In the genomic region with DNA sequence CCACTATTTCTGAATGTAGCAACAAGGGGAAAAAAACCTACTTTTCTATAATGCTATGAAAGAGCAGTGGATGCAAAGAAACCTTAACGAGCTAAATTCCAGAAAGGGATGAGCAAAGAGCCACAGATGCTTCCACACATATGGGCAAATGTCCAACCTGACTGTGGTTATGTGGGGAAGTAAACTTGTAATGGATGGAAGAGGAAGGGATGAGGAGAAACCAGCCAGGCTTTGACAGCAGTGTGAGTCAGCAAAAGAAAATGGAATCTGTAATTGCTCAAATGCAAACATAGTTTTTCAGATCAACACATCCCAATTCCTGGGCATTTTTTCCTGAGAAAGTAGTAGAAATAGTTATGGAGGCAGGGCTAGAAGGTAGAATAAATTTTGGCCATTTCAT, we compare ENCODE assay signal across 21 cellular contexts.
DNase-seq lines count a peak whose midpoint lies in the region; ATAC-seq, FAIRE-seq and TF ChIP-seq lines count a peak whose summit lies in the region.
"Had no signal": no experiment of that assay in that cellular context is flagged by ENCODE, and none has a peak within 500 bp of the region (broad histone marks: within the 10 kb centered on the region; RNA-seq: fewer than 3 reads in every experiment).

No MANE protein-coding gene starts in this region.

- peaks cover 5% of the 10 kb centered on the region for H3K9me3 Mint-ChIP-seq in progenitor cell of endocrine pancreas (ENCODE audit: low read depth)

- no peak overlapping the region for H3K4me3 ChIP-seq in epithelial cell of esophagus (ENCODE audit: low read length)
- H3K4me3 ChIP-seq: ascending aorta, gastrocnemius medialis, uterus had no signal

- no peak for ATAC-seq in HG03108 (IDR thresholded peaks at IDR 0.05; ENCODE audit: unreplicated experiment)
- ATAC-seq: gastrocnemius medialis, Right ventricle myocardium inferior had no signal

- H3K27ac Mint-ChIP-seq in progenitor cell of endocrine pancreas: no peak overlapping the region
- H3K27ac Mint-ChIP-seq: CD4-positive, CD25-positive, alpha-beta regulatory T cell; mesothelial cell of epicardium; nephron had no signal

- FAIRE-seq in RCC 7860 (lab: Jason Lieb, UNC): no peak
- FAIRE-seq: colon had no signal

- DNase-seq in EL (peak; percentile 1), RCC 7860 (ENCODE audit: low spot score) (peak; percentile 24), epithelial cell of esophagus (ENCODE audit: low read depth) (peak; percentile 82), kidney tubule cell (ENCODE audit: low spot score) (peak; percentile 10), DMS79 treated with DMSO at 0.1 percent for 48 hours (lab: John Stamatoyannopoulos, UW) (no peak), HuH-7.5 (ENCODE audit: low spot score) (no peak), progenitor cell of endocrine pancreas (ENCODE audit: low spot score, unreplicated experiment) (no peak)
- DNase-seq: activated CD4-positive, alpha-beta T cell treated with anti-CD3 and anti-CD28 coated beads, Interleukin-2, amount 50 U/mL, for 48 hours; CD4-positive, CD25-positive, alpha-beta regulatory T cell; DMS153; gastrocnemius medialis; NCI-H1105 treated with DMSO at 0.1 percent for 48 hours; NCI-H524 treated with DMSO at 0.1 percent for 48 hours; stimulated activated CD8-positive, alpha-beta memory T cell treated with anti-CD3 and anti-CD28 coated beads, Interleukin-4, amount 100 ng/mL, for 48 hours; uterus had no signal

- H3K4me1 Mint-ChIP-seq in progenitor cell of endocrine pancreas (ENCODE audit: low read depth): peaks cover 18% of the 10 kb centered on the region
- H3K4me1 Mint-ChIP-seq: CD4-positive, CD25-positive, alpha-beta regulatory T cell; nephron had no signal

- H3K4me3 Mint-ChIP-seq in progenitor cell of endocrine pancreas (ENCODE audit: low read depth): no peak overlapping the region
- H3K4me3 Mint-ChIP-seq: CD4-positive, CD25-positive, alpha-beta regulatory T cell; mesothelial cell of epicardium; nephron had no signal

- TF ChIP-seq CTCF in epithelial cell of esophagus (IDR thresholded peaks at IDR 0.05; ENCODE audit: insufficient read depth, low read depth, low read length, missing control alignments): no peak
- no peak for TF ChIP-seq CTCF in progenitor cell of endocrine pancreas (IDR thresholded peaks at IDR 0.05; ENCODE audit: unreplicated experiment)

- H3K36me3 Mint-ChIP-seq in progenitor cell of endocrine pancreas (ENCODE audit: insufficient read depth): no peaks in the 10 kb centered on the region
- H3K36me3 Mint-ChIP-seq: CD4-positive, CD25-positive, alpha-beta regulatory T cell had no signal

- no peaks in the 10 kb centered on the region for H3K27me3 Mint-ChIP-seq in progenitor cell of endocrine pancreas

Comparison
In these comparisons a context has a peak if more than half of its experiments do, and no peak if none do; other contexts are left out.
1. DNase-seq: peak in EL (single experiment), RCC 7860 (single experiment), epithelial cell of esophagus (single experiment) and kidney tubule cell (single experiment); none in DMS79 treated with DMSO at 0.1 percent for 48 hours (single experiment), HuH-7.5 (single experiment) and progenitor cell of endocrine pancreas (single experiment).